ENCODE assay signal across 18 cellular contexts in genomic region chr10:99461230-99461629, GRCh38. TPM values are rescaled to one million over a fixed set of nuclear protein-coding genes. Genes with fewer than 3 reads are reported as not detected.
DNase-seq lines count a peak whose midpoint lies in the region; ATAC-seq, FAIRE-seq and TF ChIP-seq lines count a peak whose summit lies in the region.
"Had no signal": no experiment of that assay in that cellular context is flagged by ENCODE, and none has a peak within 500 bp of the region (broad histone marks: within the 10 kb centered on the region; RNA-seq: fewer than 3 reads in every experiment).

No MANE protein-coding gene starts in this region.

- H3K36me3 ChIP-seq in fibroblast of lung (ENCODE audit: control insufficient read depth, insufficient read depth, low read length): no peaks in the 10 kb centered on the region
- H3K36me3 ChIP-seq: spleen, uterus had no signal

- no peak for TF ChIP-seq CTCF in fibroblast of lung (conservative IDR thresholded peaks at IDR 0.05 in 1 of 2, IDR thresholded peaks at IDR 0.05 in 1 of 2; ENCODE audit: low read depth in 1 of 2, low read length in 2 of 2)

- peaks cover 2% of the 10 kb centered on the region for H3K4me1 ChIP-seq in fibroblast of lung (ENCODE audit: control insufficient read depth, extremely low read depth, insufficient read depth, low read length)
- H3K4me1 ChIP-seq: spleen, uterus had no signal

- ATAC-seq in stimulated activated naive CD8-positive, alpha-beta T cell treated with anti-CD3 and anti-CD28 coated beads, Interleukin-15, Interleukin-2, amounts not matched to agents 100 U/mL and 50 U/mL, for 24 hours: peak; percentile 49
- no peak for ATAC-seq in stimulated activated naive CD8-positive, alpha-beta T cell treated with anti-CD3 and anti-CD28 coated beads, Interleukin-15, amount 100 ng/mL, for 72 hours
- no peak for ATAC-seq in GM21619 (IDR thresholded peaks at IDR 0.05; ENCODE audit: unreplicated experiment)
- ATAC-seq: left ventricle myocardium superior had no signal

- no peak overlapping the region for H3K4me3 ChIP-seq in fibroblast of lung (replicated peaks in 1 of 4; ENCODE audit: control extremely low read depth in 1 of 4, insufficient read depth in 1 of 4, low read depth in 3 of 4, low read length in 4 of 4)
- H3K4me3 ChIP-seq: spleen, uterus had no signal

- peaks cover 37% of the 10 kb centered on the region for H3K27me3 Mint-ChIP-seq in stimulated activated naive CD8-positive, alpha-beta T cell treated with anti-CD3 and anti-CD28 coated beads, Interleukin-15, amount 100 ng/mL, for 72 hours

- peak; percentile 9 for FAIRE-seq in urothelium cell line (lab: Jason Lieb, UNC)

- H3K27ac Mint-ChIP-seq in stimulated activated naive CD8-positive, alpha-beta T cell treated with anti-CD3 and anti-CD28 coated beads, Interleukin-15, amount 100 ng/mL, for 72 hours: no peak overlapping the region

- no peak for DNase-seq in stimulated activated naive CD8-positive, alpha-beta T cell treated with anti-CD3 and anti-CD28 coated beads, Interleukin-15, Interleukin-2, amounts not matched to agents 100 U/mL and 50 U/mL, for 24 hours
- DNase-seq in stimulated activated naive CD8-positive, alpha-beta T cell treated with anti-CD3 and anti-CD28 coated beads, Interleukin-15, amount 100 ng/mL, for 72 hours: no peak
- peak; percentile 60 for DNase-seq in RPMI7951 (ENCODE audit: low read depth)
- DNase-seq in fibroblast of lung (ENCODE audit: low read depth in 2 of 2): peak; percentile 21 to 58
- no peak for DNase-seq in urothelium cell line (ENCODE audit: low spot score)
- DNase-seq in activated CD8-positive, alpha-beta memory T cell treated with anti-CD3 and anti-CD28 coated beads for 24 hours: no peak
- DNase-seq in NCI-H82 treated with DMSO at 0.1 percent for 48 hours (lab: John Stamatoyannopoulos, UW; ENCODE audit: unreplicated experiment): no peak
- DNase-seq: activated effector memory CD4-positive, alpha-beta T cell treated with Interleukin-2 at 50 U/mL for 16 hours; aorta; Karpas-422; left ventricle myocardium superior; NCI-H187; NCI-H446 treated with DMSO at 0.1 percent for 48 hours; spleen; stimulated activated naive CD4-positive, alpha-beta T cell; uterus had no signal

- H3K9me3 Mint-ChIP-seq in stimulated activated naive CD8-positive, alpha-beta T cell treated with anti-CD3 and anti-CD28 coated beads, Interleukin-15, amount 100 ng/mL, for 72 hours: no peaks in the 10 kb centered on the region

- no peaks in the 10 kb centered on the region for H3K27me3 ChIP-seq in fibroblast of lung (ENCODE audit: control insufficient read depth, insufficient read depth, low read length)
- H3K27me3 ChIP-seq: uterus had no signal

- H3K4me2 ChIP-seq in fibroblast of lung (ENCODE audit: extremely low read depth, insufficient read depth, low read length): no peak overlapping the region

- no peak overlapping the region for H3K9ac ChIP-seq in fibroblast of lung (ENCODE audit: insufficient read depth, low read length)

- H3K27ac ChIP-seq in fibroblast of lung (ENCODE audit: insufficient read depth, low read length): no peak overlapping the region
- H3K27ac ChIP-seq: spleen, uterus, VCaP had no signal

- H3K79me2 ChIP-seq in fibroblast of lung (ENCODE audit: control insufficient read depth, insufficient read depth, low read length): no peaks in the 10 kb centered on the region

- H2AFZ ChIP-seq in fibroblast of lung (ENCODE audit: low read length): no peak overlapping the region

- H3K4me1 Mint-ChIP-seq in stimulated activated naive CD8-positive, alpha-beta T cell treated with anti-CD3 and anti-CD28 coated beads, Interleukin-15, amount 100 ng/mL, for 72 hours: no peaks in the 10 kb centered on the region

- no peaks in the 10 kb centered on the region for H4K20me1 ChIP-seq in fibroblast of lung (ENCODE audit: control insufficient read depth, extremely low read depth, insufficient read depth, low read length)

- no peak overlapping the region for H3K4me3 Mint-ChIP-seq in stimulated activated naive CD8-positive, alpha-beta T cell treated with anti-CD3 and anti-CD28 coated beads, Interleukin-15, amount 100 ng/mL, for 72 hours

- H3K9me3 ChIP-seq in fibroblast of lung (ENCODE audit: control insufficient read depth, insufficient read depth, low read depth, low read length): no peaks in the 10 kb centered on the region
- H3K9me3 ChIP-seq: spleen, uterus had no signal

RNA-seq across cellular contexts. Expression of gene GOT1, which starts 30.8 kb away (rescaled TPM):
- total RNA-seq in RPMI7951 (2014; rRNA removed; shearing (Covaris generic)): 24.2 and 32.3 TPM in 2 replicates
- 31.8 and 52.2 TPM in 2 replicates for total RNA-seq in fibroblast of lung
- polyA plus RNA-seq in fibroblast of lung: 20.8 and 30.2 TPM in 2 replicates
- polyA plus RNA-seq in fibroblast of lung (2012): 20.0 and 28.4 TPM in 2 replicates
- polyA minus RNA-seq in fibroblast of lung (ENCODE audit: low replicate concordance): 11.5 and 12.5 TPM in 2 replicates

Comparison
In these comparisons a context has a peak if more than half of its experiments do, and no peak if none do; other contexts are left out.
1. DNase-seq: peak in RPMI7951 (single experiment) and fibroblast of lung (2 of 2); none in stimulated activated naive CD8-positive, alpha-beta T cell treated with anti-CD3 and anti-CD28 coated beads, Interleukin-15, Interleukin-2, amounts not matched to agents 100 U/mL and 50 U/mL, for 24 hours (single experiment), stimulated activated naive CD8-positive, alpha-beta T cell treated with anti-CD3 and anti-CD28 coated beads, Interleukin-15, amount 100 ng/mL, for 72 hours (0 of 2), urothelium cell line (single experiment), activated CD8-positive, alpha-beta memory T cell treated with anti-CD3 and anti-CD28 coated beads for 24 hours (single experiment) and NCI-H82 treated with DMSO at 0.1 percent for 48 hours (single experiment).